Comparison of ENCODE assay signal across 1 cellular context in genomic region chr3:48416091-48416505, GRCh38.
TF ChIP-seq lines count a peak whose summit lies in the region.

No MANE protein-coding gene starts in this region.

TF ChIP-seq in IMR-90, 13 proteins besides CTCF, POLR2A, EP300 and RAD21:
- TF ChIP-seq BHLHE40 (IDR thresholded peaks at IDR 0.05; ENCODE audit: low read depth, low read length): no peak
- TF ChIP-seq NFE2L2 (IDR thresholded peaks at IDR 0.05; ENCODE audit: low read depth, low read length): no peak
- TF ChIP-seq USF2 (IDR thresholded peaks at IDR 0.05; ENCODE audit: low read depth, low read length): no peak
- no peak for TF ChIP-seq MXI1 (IDR thresholded peaks at IDR 0.05; ENCODE audit: borderline replicate concordance, low read depth, low read length)
- no peak for TF ChIP-seq MAFK (IDR thresholded peaks at IDR 0.05; ENCODE audit: low read depth, low read length)
- TF ChIP-seq RFX5 (IDR thresholded peaks at IDR 0.05; ENCODE audit: low read depth, low read length): no peak
- no peak for TF ChIP-seq MAZ (IDR thresholded peaks at IDR 0.05; ENCODE audit: borderline replicate concordance, low read depth, low read length)
- TF ChIP-seq SMC3 (IDR thresholded peaks at IDR 0.05; ENCODE audit: low read depth, low read length): no peak
- no peak for TF ChIP-seq FOS (IDR thresholded peaks at IDR 0.05; ENCODE audit: low read depth, low read length)
- TF ChIP-seq CEBPB (IDR thresholded peaks at IDR 0.05; ENCODE audit: low read depth, low read length): no peak
- TF ChIP-seq CHD1 (IDR thresholded peaks at IDR 0.05; ENCODE audit: low read depth, low read length): no peak
- TF ChIP-seq RCOR1 (IDR thresholded peaks at IDR 0.05; ENCODE audit: insufficient replicate concordance, low read length): no peak
- TF ChIP-seq ELK1 (IDR thresholded peaks at IDR 0.05; ENCODE audit: borderline replicate concordance, low read depth, low read length): no peak
